In genomic region chr22:23693979-23694680, GRCh38 we compare ENCODE assay signal across 25 cellular contexts. TPM values are rescaled to one million over a fixed set of nuclear protein-coding genes. Genes with fewer than 3 reads are reported as not detected.
DNase-seq lines count a peak whose midpoint lies in the region; ATAC-seq and TF ChIP-seq lines count a peak whose summit lies in the region.
"Had no signal": no experiment of that assay in that cellular context is flagged by ENCODE, and none has a peak within 500 bp of the region (broad histone marks: within the 10 kb centered on the region; RNA-seq: fewer than 3 reads in every experiment).

No MANE protein-coding gene starts in this region.

- no peak for TF ChIP-seq CTCF in chondrocyte (IDR thresholded peaks at IDR 0.05)
- no peak for TF ChIP-seq CTCF in spleen (IDR thresholded peaks at IDR 0.05 in 8 of 11, conservative IDR thresholded peaks at IDR 0.05 in 3 of 11)
- TF ChIP-seq CTCF in body of pancreas (IDR thresholded peaks at IDR 0.05): no peak
- no peak for TF ChIP-seq CTCF in H9 (conservative IDR thresholded peaks at IDR 0.05)

- TF ChIP-seq POLR2A in spleen (IDR thresholded peaks at IDR 0.05) (no peak), body of pancreas (IDR thresholded peaks at IDR 0.05) (no peak)

- H2AFZ ChIP-seq in H9 (ENCODE audit: low read length): no peak overlapping the region

- peaks cover 8% of the 10 kb centered on the region for H3K36me3 Mint-ChIP-seq in activated naive CD4-positive, alpha-beta T cell treated with anti-CD3 and anti-CD28 coated beads, Interleukin-2, amount 50 U/mL, for 24 hours
- H3K36me3 Mint-ChIP-seq in IgD-negative memory B cell: peaks cover 4% of the 10 kb centered on the region
- peaks cover 26% of the 10 kb centered on the region for H3K36me3 Mint-ChIP-seq in chondrocyte (ENCODE audit: low read depth)
- H3K36me3 Mint-ChIP-seq in H9 (ENCODE audit: insufficient read depth in 1 of 3, low read depth in 3 of 3): peaks cover 21 to 44% (median 34%) of the 10 kb centered on the region in 3 experiments

- no peak overlapping the region for H2BK5ac ChIP-seq in H9 (ENCODE audit: insufficient read length, low read length)

- no peak for ATAC-seq in body of pancreas

- H4K20me1 ChIP-seq in H9 (ENCODE audit: control insufficient read depth, insufficient read depth, insufficient read length): no peaks in the 10 kb centered on the region

- no peak overlapping the region for H2BK120ac ChIP-seq in H9 (ENCODE audit: low read depth, low read length, poor library complexity, severe bottlenecking)

- H3K27ac ChIP-seq in spleen (peak overlapping the region in 6 of 8 donors; percentile 84 to 96 (median 94)), body of pancreas (no peak overlapping the region), H9 (ENCODE audit: insufficient read length, low read depth, low read length) (no peak overlapping the region)
- H3K27ac ChIP-seq: right atrium auricular region, SJSA1 had no signal

- no peak overlapping the region for H3K23ac ChIP-seq in H9 (ENCODE audit: insufficient read length, low read depth, low read length)

- H3K18ac ChIP-seq in H9 (ENCODE audit: insufficient read length, low read depth, low read length): no peak overlapping the region

- H2AK5ac ChIP-seq in H9 (ENCODE audit: insufficient read length, low read length): no peak overlapping the region

- no peak overlapping the region for H3K14ac ChIP-seq in H9 (ENCODE audit: insufficient read depth, low read length)

- H4K8ac ChIP-seq in H9 (replicated peaks; ENCODE audit: insufficient read length, low read depth, low read length): no peak overlapping the region

- no peak overlapping the region for H3K4me3 Mint-ChIP-seq in activated naive CD4-positive, alpha-beta T cell treated with anti-CD3 and anti-CD28 coated beads, Interleukin-2, amount 50 U/mL, for 24 hours
- H3K4me3 Mint-ChIP-seq in IgD-negative memory B cell (peak overlapping the region in 2 of 4 donors; percentile 45), chondrocyte (ENCODE audit: unreplicated experiment) (no peak overlapping the region), H9 (no peak overlapping the region; a peak in 1 of 5 replicates)
- H3K4me3 Mint-ChIP-seq: dendritic cell treated with granulocyte-macrophage colony-stimulating factor and Interleukin-4, amounts not matched to agents 40 ng/mL and 50 ng/mL, for 4 days; type B pancreatic cell had no signal

- H2BK20ac ChIP-seq in H9 (ENCODE audit: low read depth, low read length, poor library complexity, severe bottlenecking): no peak overlapping the region

- H3K23me2 ChIP-seq in H9 (ENCODE audit: insufficient read length, low read depth, low read length, poor library complexity, severe bottlenecking): no peaks in the 10 kb centered on the region

- H3K4me2 ChIP-seq in H9 (ENCODE audit: insufficient read depth, insufficient read length, low read length): no peak overlapping the region

- H3K9me3 ChIP-seq in spleen: no peaks in the 10 kb centered on the region
- no peaks in the 10 kb centered on the region for H3K9me3 ChIP-seq in body of pancreas
- no peaks in the 10 kb centered on the region for H3K9me3 ChIP-seq in H9 (ENCODE audit: control insufficient read depth, low read depth, low read length)
- H3K9me3 ChIP-seq: Peyer's patch, right atrium auricular region, SJSA1 had no signal

- no peaks in the 10 kb centered on the region for H3K79me2 ChIP-seq in H9 (ENCODE audit: insufficient read depth, low read length)

- H3K4me1 ChIP-seq in spleen (peaks cover 2 to 46% (median 27%) of the 10 kb centered on the region in 6 donors), body of pancreas (no peaks in the 10 kb centered on the region), H9 (ENCODE audit: insufficient read depth, low read length) (no peaks in the 10 kb centered on the region)
- H3K4me1 ChIP-seq: right atrium auricular region, SJSA1 had no signal

- H3K4me1 Mint-ChIP-seq in activated naive CD4-positive, alpha-beta T cell treated with anti-CD3 and anti-CD28 coated beads, Interleukin-2, amount 50 U/mL, for 24 hours: peaks cover 52% of the 10 kb centered on the region
- H3K4me1 Mint-ChIP-seq in IgD-negative memory B cell: peaks cover 10 to 20% (median 14%) of the 10 kb centered on the region in 3 donors
- H3K4me1 Mint-ChIP-seq in chondrocyte (ENCODE audit: low read depth): no peaks in the 10 kb centered on the region
- no peaks in the 10 kb centered on the region for H3K4me1 Mint-ChIP-seq in H9

- H3K36me3 ChIP-seq in spleen: peaks cover 0 to 86% (median 36%) of the 10 kb centered on the region in 6 donors
- peaks cover 0 to 6% of the 10 kb centered on the region in 2 donors for H3K36me3 ChIP-seq in body of pancreas (replicated peaks in 1 of 2; ENCODE audit: insufficient read depth in 1 of 2, low read depth in 2 of 2)

- 91 to 94% (median 93%) methylated on average over 10 to 11 of the region's 11 CpGs for WGBS in spleen, 5 donors
- 81 to 97% methylated on average over 5 to 11 of the region's 11 CpGs for WGBS in body of pancreas, 2 donors
- no CpG with 5 or more reads among the region's 11 CpGs for WGBS in H9 (ENCODE audit: extremely low coverage, insufficient read length, low lambda C conversion rate)

- H3K79me1 ChIP-seq in H9 (ENCODE audit: insufficient read depth, low read depth, low read length, poor library complexity, severe bottlenecking): no peaks in the 10 kb centered on the region

- H3K27me3 ChIP-seq in spleen (replicated peaks in 1 of 7) (no peaks in the 10 kb centered on the region), body of pancreas (no peaks in the 10 kb centered on the region), H9 (ENCODE audit: insufficient read depth, low read length) (no peaks in the 10 kb centered on the region)
- H3K27me3 ChIP-seq: Peyer's patch, right atrium auricular region, SJSA1 had no signal

- no peak for DNase-seq in activated naive CD4-positive, alpha-beta T cell treated with anti-CD3 and anti-CD28 coated beads, Interleukin-2, amount 50 U/mL, for 16 hours
- DNase-seq in chondrocyte (ENCODE audit: low spot score): peak; percentile 51
- no peak for DNase-seq in spleen
- no peak for DNase-seq in NCI-H345 treated with DMSO at 0.1 percent for 48 hours (lab: John Stamatoyannopoulos, UW; ENCODE audit: unreplicated experiment)
- no peak for DNase-seq in body of pancreas
- DNase-seq in H9: no peak
- DNase-seq: activated CD4-positive, CD25-positive, alpha-beta regulatory T cell; activated CD8-positive, alpha-beta memory T cell treated with anti-CD3 and anti-CD28 coated beads, Interleukin-2, amount 50 U/mL, for 48 hours; Calu3; EL; hippocampal formation; islet precursor cell; NCI-H1092; NCI-H2029 treated with DMSO at 0.1 percent for 48 hours; T-helper 9 cell had no signal

- no peak overlapping the region for H4K91ac ChIP-seq in H9 (ENCODE audit: insufficient read length, low read depth, low read length)

- intact Hi-C loops in spleen (cut with DNase I; ENCODE audit: low total_unique reads): no loop called here
- intact Hi-C loops in body of pancreas (cut with DNase I): loop anchor here (10.0 kb wide), 1 partner anchor 59 kb away; the partner anchor contains the start of gene DRICH1

- H4K5ac ChIP-seq in H9 (ENCODE audit: insufficient read length, low read depth, low read length): no peak overlapping the region

- no peak overlapping the region for H3K9ac ChIP-seq in H9 (ENCODE audit: extremely low read depth, insufficient read length, low read length)

- peak overlapping the region; percentile 62 for H3K27ac Mint-ChIP-seq in activated naive CD4-positive, alpha-beta T cell treated with anti-CD3 and anti-CD28 coated beads, Interleukin-2, amount 50 U/mL, for 24 hours
- H3K27ac Mint-ChIP-seq in IgD-negative memory B cell: peak overlapping the region in 2 of 3 donors; percentile 76 to 84
- no peak overlapping the region for H3K27ac Mint-ChIP-seq in chondrocyte (ENCODE audit: unreplicated experiment)
- H3K27ac Mint-ChIP-seq in H9: no peak overlapping the region; a peak in 1 of 7 replicates
- H3K27ac Mint-ChIP-seq: dendritic cell treated with granulocyte-macrophage colony-stimulating factor and Interleukin-4, amounts not matched to agents 40 ng/mL and 50 ng/mL, for 4 days; type B pancreatic cell had no signal

- H3K27me3 Mint-ChIP-seq in activated naive CD4-positive, alpha-beta T cell treated with anti-CD3 and anti-CD28 coated beads, Interleukin-2, amount 50 U/mL, for 24 hours: no peaks in the 10 kb centered on the region
- H3K27me3 Mint-ChIP-seq in IgD-negative memory B cell (no peaks in the 10 kb centered on the region), chondrocyte (ENCODE audit: low read depth) (no peaks in the 10 kb centered on the region), H9 (ENCODE audit: low read depth) (no peaks in the 10 kb centered on the region)
- H3K27me3 Mint-ChIP-seq: dendritic cell treated with granulocyte-macrophage colony-stimulating factor and Interleukin-4, amounts not matched to agents 40 ng/mL and 50 ng/mL, for 4 days; type B pancreatic cell had no signal

- no peak overlapping the region for H3K4ac ChIP-seq in H9 (ENCODE audit: low read depth, low read length)

- H3T11ph ChIP-seq in H9 (ENCODE audit: low read length): no peak overlapping the region

- no peak overlapping the region for H2BK12ac ChIP-seq in H9 (ENCODE audit: insufficient read length, low read depth, low read length)

- H3K56ac ChIP-seq in H9 (ENCODE audit: insufficient read length, low read depth, low read length): no peak overlapping the region

- H3K9me3 Mint-ChIP-seq in activated naive CD4-positive, alpha-beta T cell treated with anti-CD3 and anti-CD28 coated beads, Interleukin-2, amount 50 U/mL, for 24 hours: no peaks in the 10 kb centered on the region
- H3K9me3 Mint-ChIP-seq in IgD-negative memory B cell: no peaks in the 10 kb centered on the region
- H3K9me3 Mint-ChIP-seq in chondrocyte (ENCODE audit: low read depth): no peaks in the 10 kb centered on the region
- no peaks in the 10 kb centered on the region for H3K9me3 Mint-ChIP-seq in H9
- H3K9me3 Mint-ChIP-seq: dendritic cell treated with granulocyte-macrophage colony-stimulating factor and Interleukin-4, amounts not matched to agents 40 ng/mL and 50 ng/mL, for 4 days; type B pancreatic cell had no signal

- H3K4me3 ChIP-seq in spleen (no peak overlapping the region), body of pancreas (no peak overlapping the region)
- H3K4me3 ChIP-seq: lung, Peyer's patch, right atrium auricular region, SJSA1 had no signal

- H2BK15ac ChIP-seq in H9 (ENCODE audit: low read depth, low read length): no peak overlapping the region

RNA-seq across cellular contexts. Expression of gene RGL4, which starts 3.3 kb away (rescaled TPM):
- polyA plus RNA-seq in IgD-negative memory B cell (3.7 TPM), spleen (10 to 100 TPM; 10.5 to 19.5 (median 15.7) TPM)
- total RNA-seq in chondrocyte (not detected in 3 replicates), spleen (10 to 100 TPM in 6 of 7 donors, 1 to 10 TPM in 1; 9.6 to 46.6 (median 23.0) TPM), body of pancreas (not detected), H9 (2021) (not detected in 2 replicates)
- total RNA-seq: Calu3, fibroblast of villous mesenchyme, osteocyte, Peyer's patch, right atrium auricular region, SJSA1 had no signal

RNA-seq across cellular contexts. Expression of gene ZNF70, which starts 56.8 kb away (rescaled TPM):
- polyA plus RNA-seq in IgD-negative memory B cell (0.20 TPM), spleen (1 to 10 TPM in 1 of 3 donors, under 1 TPM in 2; 0.55 to 1.3 (median 0.72) TPM)
- total RNA-seq in chondrocyte (11.9 to 12.8 TPM (median 12.1 TPM) in 3 replicates), spleen (1 to 10 TPM; 5.0 to 7.4 (median 6.0) TPM), body of pancreas (1 to 10 TPM; 4.2 to 9.9 TPM), H9 (2021) (3.2 and 3.5 TPM in 2 replicates)

Comparison
In these comparisons a context has a peak if more than half of its experiments do, and no peak if none do; other contexts are left out.
1. H3K27ac Mint-ChIP-seq: peak in activated naive CD4-positive, alpha-beta T cell treated with anti-CD3 and anti-CD28 coated beads, Interleukin-2, amount 50 U/mL, for 24 hours (single experiment) and IgD-negative memory B cell (2 of 3); none in chondrocyte (single experiment) and H9 (0 of 3).
2. H3K27ac ChIP-seq: peak in spleen (6 of 8); none in body of pancreas (0 of 4) and H9 (single experiment).
3. RNA of gene RGL4, which starts 3.3 kb away (total RNA-seq): 9.6 to 46.6 TPM in spleen; not detected in H9, not detected in chondrocyte and not detected in body of pancreas; every median in the first group is over 10 times any median in the second.